Comparison of ENCODE assay signal across 14 cellular contexts in the genomic region with DNA sequence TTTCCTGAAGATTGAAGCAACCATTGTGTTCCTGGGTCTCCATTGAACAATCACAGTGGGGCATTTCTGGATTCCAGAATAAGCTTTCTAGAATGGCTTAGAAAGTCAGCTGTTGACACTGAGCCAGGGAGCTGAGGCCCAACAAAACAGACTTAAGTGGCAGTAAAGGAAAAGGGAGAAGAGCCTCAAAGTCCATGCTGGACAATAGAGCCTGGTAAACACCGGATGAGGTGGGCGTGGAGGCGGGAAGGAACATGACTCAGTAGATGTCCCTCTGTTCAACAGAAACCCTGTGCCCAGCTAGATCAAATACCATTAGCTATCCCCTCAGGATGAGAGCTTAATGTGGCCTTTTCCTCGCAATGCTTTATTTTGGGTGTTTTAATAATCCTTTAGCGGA. TPM values are rescaled to one million over a fixed set of nuclear protein-coding genes. Genes with fewer than 3 reads are reported as not detected.
DNase-seq lines count a peak whose midpoint lies in the region; ATAC-seq and TF ChIP-seq lines count a peak whose summit lies in the region.
"Had no signal": no experiment of that assay in that cellular context is flagged by ENCODE, and none has a peak within 500 bp of the region (broad histone marks: within the 10 kb centered on the region; RNA-seq: fewer than 3 reads in every experiment).

No MANE protein-coding gene starts in this region.

- H3K9ac ChIP-seq in rectal smooth muscle tissue (ENCODE audit: low read length), result no peak overlapping the region

- H3K4me1 Mint-ChIP-seq in MCF 10A (ENCODE audit: insufficient read depth, unreplicated experiment), result peaks cover 23% of the 10 kb centered on the region
- H3K4me1 Mint-ChIP-seq: B cell had no signal

- H3K4me3 ChIP-seq in left ventricle myocardium inferior, result no peak overlapping the region
- no peak overlapping the region for H3K4me3 ChIP-seq in rectal smooth muscle tissue (ENCODE audit: low read length)
- H3K4me3 ChIP-seq: PC-9 had no signal

- POLR2A ChIA-PET in MCF 10A (lab: Yijun Ruan, JAX) (interaction anchor here (1.3 to 3.3 kb wide), 4 partner anchors 10 to 99 kb away, joined by 3 to 12 read pairs (median 5); no protein-coding TSS in a partner anchor), HEK293T (lab: Yijun Ruan, JAX) (interaction anchor here (2.1 kb wide), 1 partner anchor 15 kb away, joined by 8 read pairs; a partner anchor contains a TSS)

- CTCF ChIA-PET in MCF 10A (lab: Yijun Ruan, JAX) (interaction anchor here (0.6 to 9.2 kb wide), 11 partner anchors 11 to 197 kb away, joined by 3 to 94 read pairs (median 5); no protein-coding TSS in a partner anchor), HEK293T (lab: Yijun Ruan, JAX) (interaction anchor here (1.0 to 1.6 kb wide), 2 partner anchors 12 to 13 kb away, joined by 3 to 4 read pairs; no protein-coding TSS in a partner anchor)

- H3K4me3 Mint-ChIP-seq in MCF 10A (ENCODE audit: unreplicated experiment), result no peak overlapping the region
- H3K4me3 Mint-ChIP-seq: activated CD8-positive, alpha-beta T cell treated with anti-CD3 and anti-CD28 coated beads for 36 hours; B cell; brain had no signal

- H3K9me3 ChIP-seq in left ventricle myocardium inferior (replicated peaks), result no peaks in the 10 kb centered on the region

- no peaks in the 10 kb centered on the region for H3K27me3 Mint-ChIP-seq in MCF 10A (ENCODE audit: insufficient read depth, unreplicated experiment)
- H3K27me3 Mint-ChIP-seq: B cell, brain had no signal

- TF ChIP-seq CTCF in MCF 10A (IDR thresholded peaks at IDR 0.05; ENCODE audit: unreplicated experiment), result no peak
- no peak for TF ChIP-seq CTCF in left ventricle myocardium inferior (IDR thresholded peaks at IDR 0.05; ENCODE audit: borderline replicate concordance)

- peaks cover 19% of the 10 kb centered on the region for H3K36me3 Mint-ChIP-seq in MCF 10A (ENCODE audit: insufficient read depth, unreplicated experiment)

- peak overlapping the region; percentile 93 for H3K27ac ChIP-seq in left ventricle myocardium inferior (replicated peaks)
- peak overlapping the region; percentile 55 for H3K27ac ChIP-seq in rectal smooth muscle tissue (ENCODE audit: low read depth, low read length)
- H3K27ac ChIP-seq: PC-9 had no signal

- H3K36me3 ChIP-seq in left ventricle myocardium inferior (peaks cover 74% of the 10 kb centered on the region), rectal smooth muscle tissue (ENCODE audit: control insufficient read depth, insufficient read depth, low read length) (peaks cover 12% of the 10 kb centered on the region)

- DNase-seq in EH (ENCODE audit: low read depth) (peak; percentile 73), MCF 10A (ENCODE audit: unreplicated experiment) (peak; percentile 64), left ventricle myocardium inferior (no peak), NCI-H187 treated with DMSO at 0.1 percent for 48 hours (lab: John Stamatoyannopoulos, UW) (no peak), HEK293T (ENCODE audit: extremely low spot score) (no peak)
- DNase-seq: activated CD8-positive, alpha-beta T cell treated with anti-CD3 and anti-CD28 coated beads for 36 hours; MM.1S; PC-9; stimulated activated CD4-positive, alpha-beta T cell treated with anti-CD3 and anti-CD28 coated beads, Interleukin-4, amount 100 ng/mL, for 4 hours had no signal

- H3K27ac Mint-ChIP-seq in MCF 10A (ENCODE audit: low read depth, unreplicated experiment), result no peak overlapping the region
- H3K27ac Mint-ChIP-seq: activated CD8-positive, alpha-beta T cell treated with anti-CD3 and anti-CD28 coated beads for 36 hours; B cell had no signal

- H3K27me3 ChIP-seq in left ventricle myocardium inferior (ENCODE audit: low read depth), result no peaks in the 10 kb centered on the region
- no peaks in the 10 kb centered on the region for H3K27me3 ChIP-seq in rectal smooth muscle tissue (ENCODE audit: control insufficient read depth, insufficient read depth, low read length)

- intact Hi-C loops in MCF 10A (cut with micrococcal nuclease), result no loop called here
- intact Hi-C loops in left ventricle myocardium inferior (cut with micrococcal nuclease), result no loop called here

- no peaks in the 10 kb centered on the region for H3K9me3 Mint-ChIP-seq in MCF 10A (ENCODE audit: unreplicated experiment)
- H3K9me3 Mint-ChIP-seq: activated CD8-positive, alpha-beta T cell treated with anti-CD3 and anti-CD28 coated beads for 36 hours; brain had no signal

- ATAC-seq in HG02981 (IDR thresholded peaks at IDR 0.05; ENCODE audit: unreplicated experiment) (no peak), GM21390 (IDR thresholded peaks at IDR 0.05; ENCODE audit: unreplicated experiment) (no peak)
- ATAC-seq: activated CD8-positive, alpha-beta T cell treated with anti-CD3 and anti-CD28 coated beads for 36 hours had no signal

- H3K4me1 ChIP-seq in left ventricle myocardium inferior (peaks cover 100% of the 10 kb centered on the region), rectal smooth muscle tissue (ENCODE audit: control insufficient read depth, insufficient read depth, low read length) (peaks cover 35% of the 10 kb centered on the region)

- no TSS peak for BruUV-seq in MCF 10A (replicated peaks; lab: Mats Ljungman, UMichigan)

TF ChIP-seq in HEK293T, 16 proteins besides CTCF, POLR2A, EP300 and RAD21:
- no peak for TF ChIP-seq NFRKB (IDR thresholded peaks at IDR 0.05)
- TF ChIP-seq FOXM1 (IDR thresholded peaks at IDR 0.05; ENCODE audit: borderline replicate concordance), result no peak
- no peak for TF ChIP-seq SP1 (IDR thresholded peaks at IDR 0.05)
- no peak for TF ChIP-seq ELF4 (IDR thresholded peaks at IDR 0.05)
- no peak for TF ChIP-seq TARDBP (IDR thresholded peaks at IDR 0.05)
- TF ChIP-seq CTBP1 (IDR thresholded peaks at IDR 0.05; ENCODE audit: borderline replicate concordance), result no peak
- no peak for TF ChIP-seq FOXA1 (IDR thresholded peaks at IDR 0.05)
- TF ChIP-seq BHLHE40 (IDR thresholded peaks at IDR 0.05; ENCODE audit: borderline replicate concordance), result no peak
- TF ChIP-seq, protein P1, sequence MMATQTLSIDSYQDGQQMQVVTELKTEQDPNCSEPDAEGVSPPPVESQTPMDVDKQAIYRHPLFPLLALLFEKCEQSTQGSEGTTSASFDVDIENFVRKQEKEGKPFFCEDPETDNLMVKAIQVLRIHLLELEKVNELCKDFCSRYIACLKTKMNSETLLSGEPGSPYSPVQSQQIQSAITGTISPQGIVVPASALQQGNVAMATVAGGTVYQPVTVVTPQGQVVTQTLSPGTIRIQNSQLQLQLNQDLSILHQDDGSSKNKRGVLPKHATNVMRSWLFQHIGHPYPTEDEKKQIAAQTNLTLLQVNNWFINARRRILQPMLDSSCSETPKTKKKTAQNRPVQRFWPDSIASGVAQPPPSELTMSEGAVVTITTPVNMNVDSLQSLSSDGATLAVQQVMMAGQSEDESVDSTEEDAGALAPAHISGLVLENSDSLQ (IDR thresholded peaks at IDR 0.05), result no peak
- no peak for TF ChIP-seq ARNT (IDR thresholded peaks at IDR 0.05)
- no peak for TF ChIP-seq ZNF384 (IDR thresholded peaks at IDR 0.05)
- no peak for TF ChIP-seq SUZ12 (IDR thresholded peaks at IDR 0.05)
- TF ChIP-seq L3MBTL2 (conservative IDR thresholded peaks at IDR 0.05), result no peak
- no peak for TF ChIP-seq FOXK2 (IDR thresholded peaks at IDR 0.05)
- no peak for TF ChIP-seq LEF1 (IDR thresholded peaks at IDR 0.05; ENCODE audit: borderline replicate concordance)
- no peak for TF ChIP-seq HDGF (IDR thresholded peaks at IDR 0.05; ENCODE audit: borderline replicate concordance)
TF ChIP-seq in HEK293T: peak in this region for 0.

RNA-seq across cellular contexts. Expression of a gene that starts 14.7 kb away (rescaled TPM):
- 17.4 and 32.6 TPM in 2 replicates for total RNA-seq in MCF 10A (2022)
- total RNA-seq in left ventricle myocardium inferior, result 477 TPM
- total RNA-seq: activated CD8-positive, alpha-beta T cell treated with anti-CD3 and anti-CD28 coated beads for 36 hours; B cell had no signal

Comparison
In these comparisons a context has a peak if more than half of its experiments do, and no peak if none do; other contexts are left out.
1. DNase-seq: peak in EH (single experiment) and MCF 10A (single experiment); none in left ventricle myocardium inferior (single experiment), NCI-H187 treated with DMSO at 0.1 percent for 48 hours (single experiment) and HEK293T (single experiment).
2. RNA of a gene that starts 14.7 kb away (total RNA-seq): 477 TPM in left ventricle myocardium inferior (single experiment); 17.4 to 32.6 TPM in MCF 10A; every median in the first group is over 10 times any median in the second.